Comparison of ENCODE assay signal across 1 cellular context in genomic region chr2:216519154-216519762, GRCh38.
A peak's percentile ranks its signal among the peaks of the same experiment; 100 is the strongest.
TF ChIP-seq lines count a peak whose summit lies in the region.

No MANE protein-coding gene starts in this region.

TF ChIP-seq in HepG2, 621 proteins besides CTCF, POLR2A, EP300 and RAD21 (continued from another document and continues in another):
- TF ChIP-seq ZBED4 (CRISPR knock-in tag; IDR thresholded peaks at IDR 0.05; ENCODE audit: borderline replicate concordance) = peak; percentile 57; the same call in 1 of the 2 replicates
- no peak for TF ChIP-seq TRIM22 (IDR thresholded peaks at IDR 0.05)
- TF ChIP-seq KDM2A (CRISPR knock-in tag; IDR thresholded peaks at IDR 0.05; ENCODE audit: borderline replicate concordance, low read depth) = no peak
- TF ChIP-seq ZSCAN9 (CRISPR knock-in tag; IDR thresholded peaks at IDR 0.05; ENCODE audit: borderline replicate concordance) = 0 out of 2 replicates have a peak, but pooled peaks have one; percentile 57
- TF ChIP-seq EHMT2 (IDR thresholded peaks at IDR 0.05; ENCODE audit: borderline replicate concordance, low read depth, low read length) = 0 out of 2 replicates have a peak, but pooled peaks have one; percentile 35
- TF ChIP-seq ZNF33A (CRISPR knock-in tag; IDR thresholded peaks at IDR 0.05; ENCODE audit: borderline replicate concordance) = no peak
- peak; percentile 48 for TF ChIP-seq TEAD3 (CRISPR knock-in tag; optimal IDR thresholded peaks at IDR 0.05; ENCODE audit: borderline replicate concordance)
- no peak for TF ChIP-seq NPAS2 (CRISPR knock-in tag; IDR thresholded peaks at IDR 0.05; ENCODE audit: borderline replicate concordance)
- no peak for TF ChIP-seq ZNF260 (CRISPR knock-in tag; IDR thresholded peaks at IDR 0.05; ENCODE audit: borderline replicate concordance, low read depth)
- TF ChIP-seq CHD4 (IDR thresholded peaks at IDR 0.05; ENCODE audit: borderline replicate concordance, low read length) = no peak
- TF ChIP-seq, protein P1, sequence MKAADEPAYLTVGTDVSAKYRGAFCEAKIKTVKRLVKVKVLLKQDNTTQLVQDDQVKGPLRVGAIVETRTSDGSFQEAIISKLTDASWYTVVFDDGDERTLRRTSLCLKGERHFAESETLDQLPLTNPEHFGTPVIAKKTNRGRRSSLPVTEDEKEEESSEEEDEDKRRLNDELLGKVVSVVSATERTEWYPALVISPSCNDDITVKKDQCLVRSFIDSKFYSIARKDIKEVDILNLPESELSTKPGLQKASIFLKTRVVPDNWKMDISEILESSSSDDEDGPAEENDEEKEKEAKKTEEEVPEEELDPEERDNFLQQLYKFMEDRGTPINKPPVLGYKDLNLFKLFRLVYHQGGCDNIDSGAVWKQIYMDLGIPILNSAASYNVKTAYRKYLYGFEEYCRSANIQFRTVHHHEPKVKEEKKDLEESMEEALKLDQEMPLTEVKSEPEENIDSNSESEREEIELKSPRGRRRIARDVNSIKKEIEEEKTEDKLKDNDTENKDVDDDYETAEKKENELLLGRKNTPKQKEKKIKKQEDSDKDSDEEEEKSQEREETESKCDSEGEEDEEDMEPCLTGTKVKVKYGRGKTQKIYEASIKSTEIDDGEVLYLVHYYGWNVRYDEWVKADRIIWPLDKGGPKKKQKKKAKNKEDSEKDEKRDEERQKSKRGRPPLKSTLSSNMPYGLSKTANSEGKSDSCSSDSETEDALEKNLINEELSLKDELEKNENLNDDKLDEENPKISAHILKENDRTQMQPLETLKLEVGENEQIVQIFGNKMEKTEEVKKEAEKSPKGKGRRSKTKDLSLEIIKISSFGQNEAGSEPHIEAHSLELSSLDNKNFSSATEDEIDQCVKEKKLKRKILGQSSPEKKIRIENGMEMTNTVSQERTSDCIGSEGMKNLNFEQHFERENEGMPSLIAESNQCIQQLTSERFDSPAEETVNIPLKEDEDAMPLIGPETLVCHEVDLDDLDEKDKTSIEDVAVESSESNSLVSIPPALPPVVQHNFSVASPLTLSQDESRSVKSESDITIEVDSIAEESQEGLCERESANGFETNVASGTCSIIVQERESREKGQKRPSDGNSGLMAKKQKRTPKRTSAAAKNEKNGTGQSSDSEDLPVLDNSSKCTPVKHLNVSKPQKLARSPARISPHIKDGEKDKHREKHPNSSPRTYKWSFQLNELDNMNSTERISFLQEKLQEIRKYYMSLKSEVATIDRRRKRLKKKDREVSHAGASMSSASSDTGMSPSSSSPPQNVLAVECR (CRISPR knock-in tag; IDR thresholded peaks at IDR 0.05; ENCODE audit: borderline replicate concordance) = no peak
- no peak for TF ChIP-seq NCOR1 (IDR thresholded peaks at IDR 0.05; ENCODE audit: borderline replicate concordance, low read length)
- no peak for TF ChIP-seq MATR3 (CRISPR knock-in tag; IDR thresholded peaks at IDR 0.05)
- TF ChIP-seq KAT8 (CRISPR knock-in tag; IDR thresholded peaks at IDR 0.05) = 0 out of 2 replicates have a peak, but pooled peaks have one; percentile 31
- TF ChIP-seq MED1 (CRISPR knock-in tag; IDR thresholded peaks at IDR 0.05) = peak; percentile 56; the same call in 1 of the 2 replicates
- peak; percentile 33; the same call in 1 of the 2 replicates for TF ChIP-seq BCL6 (CRISPR knock-in tag; IDR thresholded peaks at IDR 0.05)
- 0 out of 2 replicates have a peak, but pooled peaks have one; percentile 10 for TF ChIP-seq ZNF24 (IDR thresholded peaks at IDR 0.05)
- TF ChIP-seq IRF2 (CRISPR knock-in tag; IDR thresholded peaks at IDR 0.05) = 0 out of 2 replicates have a peak, but pooled peaks have one; percentile 31
- TF ChIP-seq ZNF691 (CRISPR knock-in tag; IDR thresholded peaks at IDR 0.05; ENCODE audit: borderline replicate concordance, low read depth) = 0 out of 2 replicates have a peak, but pooled peaks have one; percentile 10
- no peak for TF ChIP-seq LCORL (IDR thresholded peaks at IDR 0.05)
- no peak for TF ChIP-seq LCORL (CRISPR knock-in tag; IDR thresholded peaks at IDR 0.05)
- no peak for TF ChIP-seq ZNF891 (CRISPR knock-in tag; IDR thresholded peaks at IDR 0.05)
- no peak for TF ChIP-seq ZNF720 (CRISPR knock-in tag; IDR thresholded peaks at IDR 0.05)
- no peak for TF ChIP-seq ZNF724P (CRISPR knock-in tag; IDR thresholded peaks at IDR 0.05; ENCODE audit: borderline replicate concordance)
- TF ChIP-seq ZNF44 (CRISPR knock-in tag; IDR thresholded peaks at IDR 0.05) = 0 out of 2 replicates have a peak, but pooled peaks have one; percentile 33
- no peak for TF ChIP-seq ZNF674 (CRISPR knock-in tag; IDR thresholded peaks at IDR 0.05; ENCODE audit: low read depth)
- TF ChIP-seq CREB1 (IDR thresholded peaks at IDR 0.05) = no peak
- no peak for TF ChIP-seq CREB1 (CRISPR knock-in tag; IDR thresholded peaks at IDR 0.05)
- TF ChIP-seq HOXA9 (CRISPR knock-in tag; IDR thresholded peaks at IDR 0.05; ENCODE audit: borderline replicate concordance) = no peak
- 0 out of 2 replicates have a peak, but pooled peaks have one; percentile 51 for TF ChIP-seq SMAD3 (CRISPR knock-in tag; IDR thresholded peaks at IDR 0.05)
- 0 out of 2 replicates have a peak, but pooled peaks have one; percentile 45 for TF ChIP-seq MIER3 (CRISPR knock-in tag; IDR thresholded peaks at IDR 0.05; ENCODE audit: borderline replicate concordance)
- no peak for TF ChIP-seq ZNF432 (CRISPR knock-in tag; IDR thresholded peaks at IDR 0.05; ENCODE audit: borderline replicate concordance)
- TF ChIP-seq, protein P2, sequence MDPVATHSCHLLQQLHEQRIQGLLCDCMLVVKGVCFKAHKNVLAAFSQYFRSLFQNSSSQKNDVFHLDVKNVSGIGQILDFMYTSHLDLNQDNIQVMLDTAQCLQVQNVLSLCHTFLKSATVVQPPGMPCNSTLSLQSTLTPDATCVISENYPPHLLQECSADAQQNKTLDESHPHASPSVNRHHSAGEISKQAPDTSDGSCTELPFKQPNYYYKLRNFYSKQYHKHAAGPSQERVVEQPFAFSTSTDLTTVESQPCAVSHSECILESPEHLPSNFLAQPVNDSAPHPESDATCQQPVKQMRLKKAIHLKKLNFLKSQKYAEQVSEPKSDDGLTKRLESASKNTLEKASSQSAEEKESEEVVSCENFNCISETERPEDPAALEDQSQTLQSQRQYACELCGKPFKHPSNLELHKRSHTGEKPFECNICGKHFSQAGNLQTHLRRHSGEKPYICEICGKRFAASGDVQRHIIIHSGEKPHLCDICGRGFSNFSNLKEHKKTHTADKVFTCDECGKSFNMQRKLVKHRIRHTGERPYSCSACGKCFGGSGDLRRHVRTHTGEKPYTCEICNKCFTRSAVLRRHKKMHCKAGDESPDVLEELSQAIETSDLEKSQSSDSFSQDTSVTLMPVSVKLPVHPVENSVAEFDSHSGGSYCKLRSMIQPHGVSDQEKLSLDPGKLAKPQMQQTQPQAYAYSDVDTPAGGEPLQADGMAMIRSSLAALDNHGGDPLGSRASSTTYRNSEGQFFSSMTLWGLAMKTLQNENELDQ (CRISPR knock-in tag; IDR thresholded peaks at IDR 0.05; ENCODE audit: borderline replicate concordance) = no peak
- no peak for TF ChIP-seq RFX5 (IDR thresholded peaks at IDR 0.05; ENCODE audit: low read depth, low read length)
- TF ChIP-seq, protein P3, sequence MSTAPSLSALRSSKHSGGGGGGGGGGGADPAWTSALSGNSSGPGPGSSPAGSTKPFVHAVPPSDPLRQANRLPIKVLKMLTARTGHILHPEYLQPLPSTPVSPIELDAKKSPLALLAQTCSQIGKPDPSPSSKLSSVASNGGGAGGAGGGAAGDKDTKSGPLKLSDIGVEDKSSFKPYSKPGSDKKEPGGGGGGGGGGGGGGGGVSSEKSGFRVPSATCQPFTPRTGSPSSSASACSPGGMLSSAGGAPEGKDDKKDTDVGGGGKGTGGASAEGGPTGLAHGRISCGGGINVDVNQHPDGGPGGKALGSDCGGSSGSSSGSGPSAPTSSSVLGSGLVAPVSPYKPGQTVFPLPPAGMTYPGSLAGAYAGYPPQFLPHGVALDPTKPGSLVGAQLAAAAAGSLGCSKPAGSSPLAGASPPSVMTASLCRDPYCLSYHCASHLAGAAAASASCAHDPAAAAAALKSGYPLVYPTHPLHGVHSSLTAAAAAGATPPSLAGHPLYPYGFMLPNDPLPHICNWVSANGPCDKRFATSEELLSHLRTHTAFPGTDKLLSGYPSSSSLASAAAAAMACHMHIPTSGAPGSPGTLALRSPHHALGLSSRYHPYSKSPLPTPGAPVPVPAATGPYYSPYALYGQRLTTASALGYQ (CRISPR knock-in tag; IDR thresholded peaks at IDR 0.05) = no peak
- peak; percentile 72 for TF ChIP-seq PPARG (CRISPR knock-in tag; conservative IDR thresholded peaks at IDR 0.05)
- no peak for TF ChIP-seq ZNF101 (CRISPR knock-in tag; IDR thresholded peaks at IDR 0.05; ENCODE audit: borderline replicate concordance, low read depth)
- no peak for TF ChIP-seq ZNF362 (CRISPR knock-in tag; IDR thresholded peaks at IDR 0.05; ENCODE audit: borderline replicate concordance)
- TF ChIP-seq E2F2 (CRISPR knock-in tag; IDR thresholded peaks at IDR 0.05; ENCODE audit: borderline replicate concordance) = no peak
- peak; percentile 45; the same call in 1 of the 2 replicates for TF ChIP-seq ZNF614 (CRISPR knock-in tag; IDR thresholded peaks at IDR 0.05; ENCODE audit: borderline replicate concordance)
- no peak for TF ChIP-seq ZNF564 (CRISPR knock-in tag; IDR thresholded peaks at IDR 0.05)
- TF ChIP-seq, protein P4, sequence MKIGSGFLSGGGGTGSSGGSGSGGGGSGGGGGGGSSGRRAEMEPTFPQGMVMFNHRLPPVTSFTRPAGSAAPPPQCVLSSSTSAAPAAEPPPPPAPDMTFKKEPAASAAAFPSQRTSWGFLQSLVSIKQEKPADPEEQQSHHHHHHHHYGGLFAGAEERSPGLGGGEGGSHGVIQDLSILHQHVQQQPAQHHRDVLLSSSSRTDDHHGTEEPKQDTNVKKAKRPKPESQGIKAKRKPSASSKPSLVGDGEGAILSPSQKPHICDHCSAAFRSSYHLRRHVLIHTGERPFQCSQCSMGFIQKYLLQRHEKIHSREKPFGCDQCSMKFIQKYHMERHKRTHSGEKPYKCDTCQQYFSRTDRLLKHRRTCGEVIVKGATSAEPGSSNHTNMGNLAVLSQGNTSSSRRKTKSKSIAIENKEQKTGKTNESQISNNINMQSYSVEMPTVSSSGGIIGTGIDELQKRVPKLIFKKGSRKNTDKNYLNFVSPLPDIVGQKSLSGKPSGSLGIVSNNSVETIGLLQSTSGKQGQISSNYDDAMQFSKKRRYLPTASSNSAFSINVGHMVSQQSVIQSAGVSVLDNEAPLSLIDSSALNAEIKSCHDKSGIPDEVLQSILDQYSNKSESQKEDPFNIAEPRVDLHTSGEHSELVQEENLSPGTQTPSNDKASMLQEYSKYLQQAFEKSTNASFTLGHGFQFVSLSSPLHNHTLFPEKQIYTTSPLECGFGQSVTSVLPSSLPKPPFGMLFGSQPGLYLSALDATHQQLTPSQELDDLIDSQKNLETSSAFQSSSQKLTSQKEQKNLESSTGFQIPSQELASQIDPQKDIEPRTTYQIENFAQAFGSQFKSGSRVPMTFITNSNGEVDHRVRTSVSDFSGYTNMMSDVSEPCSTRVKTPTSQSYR (CRISPR knock-in tag; IDR thresholded peaks at IDR 0.05; ENCODE audit: borderline replicate concordance) = no peak
